ENCODE assay signal across 1 cellular context in the genomic region with DNA sequence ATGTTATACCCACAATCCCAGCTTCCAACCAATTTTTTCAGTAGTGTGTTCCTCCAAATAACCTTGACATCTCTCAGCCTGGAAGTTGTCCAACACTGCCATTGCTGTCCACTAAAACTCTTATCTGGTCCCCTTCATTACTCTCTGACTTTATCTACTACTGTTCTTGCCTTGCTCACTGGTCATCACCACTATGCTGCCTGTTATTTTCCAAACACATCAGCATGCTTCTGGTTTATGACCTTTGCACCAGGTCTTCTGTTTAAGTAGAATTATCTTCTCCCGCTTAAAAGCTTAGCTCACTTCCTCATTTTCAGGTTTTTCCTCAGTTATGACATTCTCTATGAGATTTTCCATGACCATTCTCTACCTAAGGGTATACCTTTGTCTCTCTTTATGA.
TF ChIP-seq lines count a peak whose summit lies in the region.

No MANE protein-coding gene starts in this region.

TF ChIP-seq in K562, 482 proteins besides CTCF, POLR2A, EP300 and RAD21 (continued from another document and continues in another):
- TF ChIP-seq, protein P1, sequence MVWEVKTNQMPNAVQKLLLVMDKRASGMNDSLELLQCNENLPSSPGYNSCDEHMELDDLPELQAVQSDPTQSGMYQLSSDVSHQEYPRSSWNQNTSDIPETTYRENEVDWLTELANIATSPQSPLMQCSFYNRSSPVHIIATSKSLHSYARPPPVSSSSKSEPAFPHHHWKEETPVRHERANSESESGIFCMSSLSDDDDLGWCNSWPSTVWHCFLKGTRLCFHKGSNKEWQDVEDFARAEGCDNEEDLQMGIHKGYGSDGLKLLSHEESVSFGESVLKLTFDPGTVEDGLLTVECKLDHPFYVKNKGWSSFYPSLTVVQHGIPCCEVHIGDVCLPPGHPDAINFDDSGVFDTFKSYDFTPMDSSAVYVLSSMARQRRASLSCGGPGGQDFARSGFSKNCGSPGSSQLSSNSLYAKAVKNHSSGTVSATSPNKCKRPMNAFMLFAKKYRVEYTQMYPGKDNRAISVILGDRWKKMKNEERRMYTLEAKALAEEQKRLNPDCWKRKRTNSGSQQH (CRISPR knock-in tag; IDR thresholded peaks at IDR 0.05), result no peak
- TF ChIP-seq BRCA1 (IDR thresholded peaks at IDR 0.05) (no peak), BRCA1 (CRISPR knock-in tag; IDR thresholded peaks at IDR 0.05) (no peak), SUPT5H (IDR thresholded peaks at IDR 0.05) (no peak), ZNF12 (CRISPR knock-in tag; IDR thresholded peaks at IDR 0.05) (no peak), NFRKB (IDR thresholded peaks at IDR 0.05; ENCODE audit: low read depth) (no peak), RBM39 (optimal IDR thresholded peaks at IDR 0.05; ENCODE audit: low read depth, low read length) (no peak), ILF3 (IDR thresholded peaks at IDR 0.05; ENCODE audit: borderline replicate concordance) (no peak), SETDB1 (IDR thresholded peaks at IDR 0.05; ENCODE audit: low read length) (no peak), SMAD4 (CRISPR knock-in tag; conservative IDR thresholded peaks at IDR 0.05) (no peak), ZBED1 (IDR thresholded peaks at IDR 0.05) (no peak), MYC (IDR thresholded peaks at IDR 0.05; ENCODE audit: low read depth, low read length) (peak; percentile 63), MYC (CRISPR knock-in tag; IDR thresholded peaks at IDR 0.05; ENCODE audit: borderline replicate concordance, low read depth) (no peak), SOX6 (IDR thresholded peaks at IDR 0.05) (peak; percentile 93), ZNF408 (CRISPR knock-in tag; IDR thresholded peaks at IDR 0.05; ENCODE audit: low read depth) (no peak), SIN3A (IDR thresholded peaks at IDR 0.05; ENCODE audit: borderline replicate concordance in 2 of 2, control insufficient read depth in 1 of 2, low read depth in 2 of 2, low read length in 2 of 2) (no peak), ELF2 (CRISPR knock-in tag; IDR thresholded peaks at IDR 0.05) (no peak), ZNF830 (CRISPR knock-in tag; IDR thresholded peaks at IDR 0.05) (no peak), DIDO1 (tag; IDR thresholded peaks at IDR 0.05; ENCODE audit: low read depth) (no peak), NONO (IDR thresholded peaks at IDR 0.05; ENCODE audit: low read depth in 2 of 2, low read length in 1 of 2) (no peak), EGR1 (conservative IDR thresholded peaks at IDR 0.05) (no peak), SRF (CRISPR knock-in tag; IDR thresholded peaks at IDR 0.05) (no peak), PRPF4 (IDR thresholded peaks at IDR 0.05; ENCODE audit: insufficient read depth, low read depth, low read length, poor library complexity, severe bottlenecking) (no peak), SMAD1 (IDR thresholded peaks at IDR 0.05; ENCODE audit: low read depth, low read length, partially characterized antibody) (no peak), RHOXF2B (CRISPR knock-in tag; conservative IDR thresholded peaks at IDR 0.05) (no peak), PHF8 (IDR thresholded peaks at IDR 0.05; ENCODE audit: borderline replicate concordance, low read length) (no peak), POLR2AphosphoS5 (IDR thresholded peaks at IDR 0.05; ENCODE audit: control insufficient read depth, insufficient read depth, low read depth, low read length) (peak; percentile 81), ZC3H11A (IDR thresholded peaks at IDR 0.05; ENCODE audit: low read depth, low read length) (no peak), KDM5B (IDR thresholded peaks at IDR 0.05; ENCODE audit: insufficient replicate concordance, low read depth, low read length) (no peak), TBL1XR1 (IDR thresholded peaks at IDR 0.05; ENCODE audit: low read length in 2 of 2) (0 out of 4 replicates have a peak, but pooled peaks of 1 of the 2 experiments have one; percentile 69), SIRT6 (IDR thresholded peaks at IDR 0.05; ENCODE audit: low read depth, low read length) (no peak), NFXL1 (CRISPR knock-in tag; IDR thresholded peaks at IDR 0.05) (no peak), ZNF212 (CRISPR knock-in tag; IDR thresholded peaks at IDR 0.05) (no peak)
- TF ChIP-seq, protein P2, sequence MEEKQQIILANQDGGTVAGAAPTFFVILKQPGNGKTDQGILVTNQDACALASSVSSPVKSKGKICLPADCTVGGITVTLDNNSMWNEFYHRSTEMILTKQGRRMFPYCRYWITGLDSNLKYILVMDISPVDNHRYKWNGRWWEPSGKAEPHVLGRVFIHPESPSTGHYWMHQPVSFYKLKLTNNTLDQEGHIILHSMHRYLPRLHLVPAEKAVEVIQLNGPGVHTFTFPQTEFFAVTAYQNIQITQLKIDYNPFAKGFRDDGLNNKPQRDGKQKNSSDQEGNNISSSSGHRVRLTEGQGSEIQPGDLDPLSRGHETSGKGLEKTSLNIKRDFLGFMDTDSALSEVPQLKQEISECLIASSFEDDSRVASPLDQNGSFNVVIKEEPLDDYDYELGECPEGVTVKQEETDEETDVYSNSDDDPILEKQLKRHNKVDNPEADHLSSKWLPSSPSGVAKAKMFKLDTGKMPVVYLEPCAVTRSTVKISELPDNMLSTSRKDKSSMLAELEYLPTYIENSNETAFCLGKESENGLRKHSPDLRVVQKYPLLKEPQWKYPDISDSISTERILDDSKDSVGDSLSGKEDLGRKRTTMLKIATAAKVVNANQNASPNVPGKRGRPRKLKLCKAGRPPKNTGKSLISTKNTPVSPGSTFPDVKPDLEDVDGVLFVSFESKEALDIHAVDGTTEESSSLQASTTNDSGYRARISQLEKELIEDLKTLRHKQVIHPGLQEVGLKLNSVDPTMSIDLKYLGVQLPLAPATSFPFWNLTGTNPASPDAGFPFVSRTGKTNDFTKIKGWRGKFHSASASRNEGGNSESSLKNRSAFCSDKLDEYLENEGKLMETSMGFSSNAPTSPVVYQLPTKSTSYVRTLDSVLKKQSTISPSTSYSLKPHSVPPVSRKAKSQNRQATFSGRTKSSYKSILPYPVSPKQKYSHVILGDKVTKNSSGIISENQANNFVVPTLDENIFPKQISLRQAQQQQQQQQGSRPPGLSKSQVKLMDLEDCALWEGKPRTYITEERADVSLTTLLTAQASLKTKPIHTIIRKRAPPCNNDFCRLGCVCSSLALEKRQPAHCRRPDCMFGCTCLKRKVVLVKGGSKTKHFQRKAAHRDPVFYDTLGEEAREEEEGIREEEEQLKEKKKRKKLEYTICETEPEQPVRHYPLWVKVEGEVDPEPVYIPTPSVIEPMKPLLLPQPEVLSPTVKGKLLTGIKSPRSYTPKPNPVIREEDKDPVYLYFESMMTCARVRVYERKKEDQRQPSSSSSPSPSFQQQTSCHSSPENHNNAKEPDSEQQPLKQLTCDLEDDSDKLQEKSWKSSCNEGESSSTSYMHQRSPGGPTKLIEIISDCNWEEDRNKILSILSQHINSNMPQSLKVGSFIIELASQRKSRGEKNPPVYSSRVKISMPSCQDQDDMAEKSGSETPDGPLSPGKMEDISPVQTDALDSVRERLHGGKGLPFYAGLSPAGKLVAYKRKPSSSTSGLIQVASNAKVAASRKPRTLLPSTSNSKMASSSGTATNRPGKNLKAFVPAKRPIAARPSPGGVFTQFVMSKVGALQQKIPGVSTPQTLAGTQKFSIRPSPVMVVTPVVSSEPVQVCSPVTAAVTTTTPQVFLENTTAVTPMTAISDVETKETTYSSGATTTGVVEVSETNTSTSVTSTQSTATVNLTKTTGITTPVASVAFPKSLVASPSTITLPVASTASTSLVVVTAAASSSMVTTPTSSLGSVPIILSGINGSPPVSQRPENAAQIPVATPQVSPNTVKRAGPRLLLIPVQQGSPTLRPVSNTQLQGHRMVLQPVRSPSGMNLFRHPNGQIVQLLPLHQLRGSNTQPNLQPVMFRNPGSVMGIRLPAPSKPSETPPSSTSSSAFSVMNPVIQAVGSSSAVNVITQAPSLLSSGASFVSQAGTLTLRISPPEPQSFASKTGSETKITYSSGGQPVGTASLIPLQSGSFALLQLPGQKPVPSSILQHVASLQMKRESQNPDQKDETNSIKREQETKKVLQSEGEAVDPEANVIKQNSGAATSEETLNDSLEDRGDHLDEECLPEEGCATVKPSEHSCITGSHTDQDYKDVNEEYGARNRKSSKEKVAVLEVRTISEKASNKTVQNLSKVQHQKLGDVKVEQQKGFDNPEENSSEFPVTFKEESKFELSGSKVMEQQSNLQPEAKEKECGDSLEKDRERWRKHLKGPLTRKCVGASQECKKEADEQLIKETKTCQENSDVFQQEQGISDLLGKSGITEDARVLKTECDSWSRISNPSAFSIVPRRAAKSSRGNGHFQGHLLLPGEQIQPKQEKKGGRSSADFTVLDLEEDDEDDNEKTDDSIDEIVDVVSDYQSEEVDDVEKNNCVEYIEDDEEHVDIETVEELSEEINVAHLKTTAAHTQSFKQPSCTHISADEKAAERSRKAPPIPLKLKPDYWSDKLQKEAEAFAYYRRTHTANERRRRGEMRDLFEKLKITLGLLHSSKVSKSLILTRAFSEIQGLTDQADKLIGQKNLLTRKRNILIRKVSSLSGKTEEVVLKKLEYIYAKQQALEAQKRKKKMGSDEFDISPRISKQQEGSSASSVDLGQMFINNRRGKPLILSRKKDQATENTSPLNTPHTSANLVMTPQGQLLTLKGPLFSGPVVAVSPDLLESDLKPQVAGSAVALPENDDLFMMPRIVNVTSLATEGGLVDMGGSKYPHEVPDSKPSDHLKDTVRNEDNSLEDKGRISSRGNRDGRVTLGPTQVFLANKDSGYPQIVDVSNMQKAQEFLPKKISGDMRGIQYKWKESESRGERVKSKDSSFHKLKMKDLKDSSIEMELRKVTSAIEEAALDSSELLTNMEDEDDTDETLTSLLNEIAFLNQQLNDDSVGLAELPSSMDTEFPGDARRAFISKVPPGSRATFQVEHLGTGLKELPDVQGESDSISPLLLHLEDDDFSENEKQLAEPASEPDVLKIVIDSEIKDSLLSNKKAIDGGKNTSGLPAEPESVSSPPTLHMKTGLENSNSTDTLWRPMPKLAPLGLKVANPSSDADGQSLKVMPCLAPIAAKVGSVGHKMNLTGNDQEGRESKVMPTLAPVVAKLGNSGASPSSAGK (IDR thresholded peaks at IDR 0.05), result peak; percentile 79
- TF ChIP-seq, protein P3, sequence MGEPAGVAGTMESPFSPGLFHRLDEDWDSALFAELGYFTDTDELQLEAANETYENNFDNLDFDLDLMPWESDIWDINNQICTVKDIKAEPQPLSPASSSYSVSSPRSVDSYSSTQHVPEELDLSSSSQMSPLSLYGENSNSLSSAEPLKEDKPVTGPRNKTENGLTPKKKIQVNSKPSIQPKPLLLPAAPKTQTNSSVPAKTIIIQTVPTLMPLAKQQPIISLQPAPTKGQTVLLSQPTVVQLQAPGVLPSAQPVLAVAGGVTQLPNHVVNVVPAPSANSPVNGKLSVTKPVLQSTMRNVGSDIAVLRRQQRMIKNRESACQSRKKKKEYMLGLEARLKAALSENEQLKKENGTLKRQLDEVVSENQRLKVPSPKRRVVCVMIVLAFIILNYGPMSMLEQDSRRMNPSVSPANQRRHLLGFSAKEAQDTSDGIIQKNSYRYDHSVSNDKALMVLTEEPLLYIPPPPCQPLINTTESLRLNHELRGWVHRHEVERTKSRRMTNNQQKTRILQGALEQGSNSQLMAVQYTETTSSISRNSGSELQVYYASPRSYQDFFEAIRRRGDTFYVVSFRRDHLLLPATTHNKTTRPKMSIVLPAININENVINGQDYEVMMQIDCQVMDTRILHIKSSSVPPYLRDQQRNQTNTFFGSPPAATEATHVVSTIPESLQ (CRISPR knock-in tag; IDR thresholded peaks at IDR 0.05), result no peak
- TF ChIP-seq, protein P4, sequence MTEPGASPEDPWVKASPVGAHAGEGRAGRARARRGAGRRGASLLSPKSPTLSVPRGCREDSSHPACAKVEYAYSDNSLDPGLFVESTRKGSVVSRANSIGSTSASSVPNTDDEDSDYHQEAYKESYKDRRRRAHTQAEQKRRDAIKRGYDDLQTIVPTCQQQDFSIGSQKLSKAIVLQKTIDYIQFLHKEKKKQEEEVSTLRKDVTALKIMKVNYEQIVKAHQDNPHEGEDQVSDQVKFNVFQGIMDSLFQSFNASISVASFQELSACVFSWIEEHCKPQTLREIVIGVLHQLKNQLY (CRISPR knock-in tag; conservative IDR thresholded peaks at IDR 0.05), result no peak
- TF ChIP-seq, protein P5, sequence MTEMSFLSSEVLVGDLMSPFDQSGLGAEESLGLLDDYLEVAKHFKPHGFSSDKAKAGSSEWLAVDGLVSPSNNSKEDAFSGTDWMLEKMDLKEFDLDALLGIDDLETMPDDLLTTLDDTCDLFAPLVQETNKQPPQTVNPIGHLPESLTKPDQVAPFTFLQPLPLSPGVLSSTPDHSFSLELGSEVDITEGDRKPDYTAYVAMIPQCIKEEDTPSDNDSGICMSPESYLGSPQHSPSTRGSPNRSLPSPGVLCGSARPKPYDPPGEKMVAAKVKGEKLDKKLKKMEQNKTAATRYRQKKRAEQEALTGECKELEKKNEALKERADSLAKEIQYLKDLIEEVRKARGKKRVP (CRISPR knock-in tag; IDR thresholded peaks at IDR 0.05), result no peak
- TF ChIP-seq, protein P6, sequence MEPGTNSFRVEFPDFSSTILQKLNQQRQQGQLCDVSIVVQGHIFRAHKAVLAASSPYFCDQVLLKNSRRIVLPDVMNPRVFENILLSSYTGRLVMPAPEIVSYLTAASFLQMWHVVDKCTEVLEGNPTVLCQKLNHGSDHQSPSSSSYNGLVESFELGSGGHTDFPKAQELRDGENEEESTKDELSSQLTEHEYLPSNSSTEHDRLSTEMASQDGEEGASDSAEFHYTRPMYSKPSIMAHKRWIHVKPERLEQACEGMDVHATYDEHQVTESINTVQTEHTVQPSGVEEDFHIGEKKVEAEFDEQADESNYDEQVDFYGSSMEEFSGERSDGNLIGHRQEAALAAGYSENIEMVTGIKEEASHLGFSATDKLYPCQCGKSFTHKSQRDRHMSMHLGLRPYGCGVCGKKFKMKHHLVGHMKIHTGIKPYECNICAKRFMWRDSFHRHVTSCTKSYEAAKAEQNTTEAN (CRISPR knock-in tag; IDR thresholded peaks at IDR 0.05), result no peak
- TF ChIP-seq, protein P7, sequence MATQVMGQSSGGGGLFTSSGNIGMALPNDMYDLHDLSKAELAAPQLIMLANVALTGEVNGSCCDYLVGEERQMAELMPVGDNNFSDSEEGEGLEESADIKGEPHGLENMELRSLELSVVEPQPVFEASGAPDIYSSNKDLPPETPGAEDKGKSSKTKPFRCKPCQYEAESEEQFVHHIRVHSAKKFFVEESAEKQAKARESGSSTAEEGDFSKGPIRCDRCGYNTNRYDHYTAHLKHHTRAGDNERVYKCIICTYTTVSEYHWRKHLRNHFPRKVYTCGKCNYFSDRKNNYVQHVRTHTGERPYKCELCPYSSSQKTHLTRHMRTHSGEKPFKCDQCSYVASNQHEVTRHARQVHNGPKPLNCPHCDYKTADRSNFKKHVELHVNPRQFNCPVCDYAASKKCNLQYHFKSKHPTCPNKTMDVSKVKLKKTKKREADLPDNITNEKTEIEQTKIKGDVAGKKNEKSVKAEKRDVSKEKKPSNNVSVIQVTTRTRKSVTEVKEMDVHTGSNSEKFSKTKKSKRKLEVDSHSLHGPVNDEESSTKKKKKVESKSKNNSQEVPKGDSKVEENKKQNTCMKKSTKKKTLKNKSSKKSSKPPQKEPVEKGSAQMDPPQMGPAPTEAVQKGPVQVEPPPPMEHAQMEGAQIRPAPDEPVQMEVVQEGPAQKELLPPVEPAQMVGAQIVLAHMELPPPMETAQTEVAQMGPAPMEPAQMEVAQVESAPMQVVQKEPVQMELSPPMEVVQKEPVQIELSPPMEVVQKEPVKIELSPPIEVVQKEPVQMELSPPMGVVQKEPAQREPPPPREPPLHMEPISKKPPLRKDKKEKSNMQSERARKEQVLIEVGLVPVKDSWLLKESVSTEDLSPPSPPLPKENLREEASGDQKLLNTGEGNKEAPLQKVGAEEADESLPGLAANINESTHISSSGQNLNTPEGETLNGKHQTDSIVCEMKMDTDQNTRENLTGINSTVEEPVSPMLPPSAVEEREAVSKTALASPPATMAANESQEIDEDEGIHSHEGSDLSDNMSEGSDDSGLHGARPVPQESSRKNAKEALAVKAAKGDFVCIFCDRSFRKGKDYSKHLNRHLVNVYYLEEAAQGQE (CRISPR knock-in tag; IDR thresholded peaks at IDR 0.05; ENCODE audit: low read depth), result no peak
- TF ChIP-seq, protein P8, sequence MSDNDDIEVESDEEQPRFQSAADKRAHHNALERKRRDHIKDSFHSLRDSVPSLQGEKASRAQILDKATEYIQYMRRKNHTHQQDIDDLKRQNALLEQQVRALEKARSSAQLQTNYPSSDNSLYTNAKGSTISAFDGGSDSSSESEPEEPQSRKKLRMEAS (CRISPR knock-in tag; IDR thresholded peaks at IDR 0.05), result no peak; the same call in 1 of the 2 replicates
